ENCODE assay signal across 8 cellular contexts in genomic region chr2:223896751-223897320, GRCh38.
DNase-seq lines count a peak whose midpoint lies in the region; ATAC-seq and TF ChIP-seq lines count a peak whose summit lies in the region.

No MANE protein-coding gene starts in this region.

- peaks cover 18% of the 10 kb centered on the region for H3K4me1 Mint-ChIP-seq in dendritic cell treated with granulocyte-macrophage colony-stimulating factor and Interleukin-4, amounts not matched to agents 40 ng/mL and 50 ng/mL, for 4 days (ENCODE audit: low read depth)

- no peaks in the 10 kb centered on the region for H3K9me3 Mint-ChIP-seq in dendritic cell treated with granulocyte-macrophage colony-stimulating factor and Interleukin-4, amounts not matched to agents 40 ng/mL and 50 ng/mL, for 4 days

- peak; percentile 69 for ATAC-seq in GM21515 (IDR thresholded peaks at IDR 0.05; ENCODE audit: unreplicated experiment)
- peak; percentile 73 for ATAC-seq in HG03571 (IDR thresholded peaks at IDR 0.05; ENCODE audit: unreplicated experiment)

- peak overlapping the region; percentile 48 for H3K27ac Mint-ChIP-seq in dendritic cell treated with granulocyte-macrophage colony-stimulating factor and Interleukin-4, amounts not matched to agents 40 ng/mL and 50 ng/mL, for 4 days

- peaks cover 83% of the 10 kb centered on the region for H3K36me3 Mint-ChIP-seq in dendritic cell treated with granulocyte-macrophage colony-stimulating factor and Interleukin-4, amounts not matched to agents 40 ng/mL and 50 ng/mL, for 4 days (ENCODE audit: low read depth)

- no peak overlapping the region for H3K4me3 Mint-ChIP-seq in dendritic cell treated with granulocyte-macrophage colony-stimulating factor and Interleukin-4, amounts not matched to agents 40 ng/mL and 50 ng/mL, for 4 days

- no peaks in the 10 kb centered on the region for H3K27me3 Mint-ChIP-seq in dendritic cell treated with granulocyte-macrophage colony-stimulating factor and Interleukin-4, amounts not matched to agents 40 ng/mL and 50 ng/mL, for 4 days

- no peak for TF ChIP-seq CTCF in GM10266 (IDR thresholded peaks at IDR 0.05; ENCODE audit: control insufficient read depth, insufficient read depth, low read depth, missing control alignments)

- DNase-seq in GM10266 (ENCODE audit: extremely low spot score) (peak; percentile 52), NCI-H2029 (lab: John Stamatoyannopoulos, UW) (no peak), HuH-7.5 (ENCODE audit: low spot score) (no peak), dedifferentiated amniotic fluid mesenchymal stem cell (ENCODE audit: extremely low spot score) (no peak), NCI-H1417 (lab: John Stamatoyannopoulos, UW) (no peak)

- intact Hi-C loops in dendritic cell treated with granulocyte-macrophage colony-stimulating factor and Interleukin-4, amounts not matched to agents 40 ng/mL and 50 ng/mL, for 4 days (cut with micrococcal nuclease), result no loop called here
